1 cellular context compared by ENCODE assay signal in the genomic region with DNA sequence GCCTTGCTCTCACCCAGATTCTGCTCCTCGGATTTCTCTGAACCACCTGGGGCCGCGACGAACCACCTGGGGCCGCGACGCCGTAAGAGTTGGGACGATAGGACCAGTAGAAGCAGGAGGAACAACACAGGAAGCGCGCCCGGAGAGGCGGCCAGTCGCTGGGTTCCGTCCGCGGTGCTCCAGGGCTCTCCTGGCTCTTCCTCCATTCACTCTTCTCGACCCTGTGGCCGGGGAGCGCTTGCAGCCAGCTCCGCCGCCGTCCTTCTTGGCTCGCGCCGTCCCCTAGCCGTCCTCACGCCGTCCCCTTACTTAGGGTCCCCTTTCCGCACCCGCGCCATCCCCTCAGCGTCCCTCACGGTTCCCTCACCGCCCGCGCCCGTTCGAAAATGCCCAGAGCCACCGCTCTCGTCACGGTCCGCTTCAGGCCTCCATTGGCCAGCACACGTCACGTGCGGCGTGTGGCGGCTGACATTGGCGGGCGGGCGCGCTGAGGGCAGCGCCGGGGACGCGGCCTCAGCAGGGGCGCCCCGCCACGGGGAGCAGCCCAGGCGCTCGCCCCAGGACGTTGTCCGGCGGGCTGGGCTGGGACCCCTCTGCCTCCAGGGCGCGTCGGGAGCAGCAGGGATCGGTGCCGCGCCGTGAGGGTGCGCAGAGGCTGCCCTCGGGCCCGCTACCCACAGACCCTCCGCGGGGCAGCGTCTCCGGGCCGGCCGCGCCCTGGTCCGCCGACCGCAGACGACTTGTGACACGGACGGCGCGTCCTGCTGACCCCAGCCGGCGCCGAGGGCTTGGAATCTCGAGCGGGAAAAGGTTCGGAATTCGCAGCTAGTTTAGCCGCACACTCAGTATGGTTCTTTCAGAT.
TF ChIP-seq lines count a peak whose summit lies in the region.

No MANE protein-coding gene starts in this region.

TF ChIP-seq in K562, 482 proteins besides CTCF, POLR2A, EP300 and RAD21 (continued from another document and continues in another):
- TF ChIP-seq, protein P1, sequence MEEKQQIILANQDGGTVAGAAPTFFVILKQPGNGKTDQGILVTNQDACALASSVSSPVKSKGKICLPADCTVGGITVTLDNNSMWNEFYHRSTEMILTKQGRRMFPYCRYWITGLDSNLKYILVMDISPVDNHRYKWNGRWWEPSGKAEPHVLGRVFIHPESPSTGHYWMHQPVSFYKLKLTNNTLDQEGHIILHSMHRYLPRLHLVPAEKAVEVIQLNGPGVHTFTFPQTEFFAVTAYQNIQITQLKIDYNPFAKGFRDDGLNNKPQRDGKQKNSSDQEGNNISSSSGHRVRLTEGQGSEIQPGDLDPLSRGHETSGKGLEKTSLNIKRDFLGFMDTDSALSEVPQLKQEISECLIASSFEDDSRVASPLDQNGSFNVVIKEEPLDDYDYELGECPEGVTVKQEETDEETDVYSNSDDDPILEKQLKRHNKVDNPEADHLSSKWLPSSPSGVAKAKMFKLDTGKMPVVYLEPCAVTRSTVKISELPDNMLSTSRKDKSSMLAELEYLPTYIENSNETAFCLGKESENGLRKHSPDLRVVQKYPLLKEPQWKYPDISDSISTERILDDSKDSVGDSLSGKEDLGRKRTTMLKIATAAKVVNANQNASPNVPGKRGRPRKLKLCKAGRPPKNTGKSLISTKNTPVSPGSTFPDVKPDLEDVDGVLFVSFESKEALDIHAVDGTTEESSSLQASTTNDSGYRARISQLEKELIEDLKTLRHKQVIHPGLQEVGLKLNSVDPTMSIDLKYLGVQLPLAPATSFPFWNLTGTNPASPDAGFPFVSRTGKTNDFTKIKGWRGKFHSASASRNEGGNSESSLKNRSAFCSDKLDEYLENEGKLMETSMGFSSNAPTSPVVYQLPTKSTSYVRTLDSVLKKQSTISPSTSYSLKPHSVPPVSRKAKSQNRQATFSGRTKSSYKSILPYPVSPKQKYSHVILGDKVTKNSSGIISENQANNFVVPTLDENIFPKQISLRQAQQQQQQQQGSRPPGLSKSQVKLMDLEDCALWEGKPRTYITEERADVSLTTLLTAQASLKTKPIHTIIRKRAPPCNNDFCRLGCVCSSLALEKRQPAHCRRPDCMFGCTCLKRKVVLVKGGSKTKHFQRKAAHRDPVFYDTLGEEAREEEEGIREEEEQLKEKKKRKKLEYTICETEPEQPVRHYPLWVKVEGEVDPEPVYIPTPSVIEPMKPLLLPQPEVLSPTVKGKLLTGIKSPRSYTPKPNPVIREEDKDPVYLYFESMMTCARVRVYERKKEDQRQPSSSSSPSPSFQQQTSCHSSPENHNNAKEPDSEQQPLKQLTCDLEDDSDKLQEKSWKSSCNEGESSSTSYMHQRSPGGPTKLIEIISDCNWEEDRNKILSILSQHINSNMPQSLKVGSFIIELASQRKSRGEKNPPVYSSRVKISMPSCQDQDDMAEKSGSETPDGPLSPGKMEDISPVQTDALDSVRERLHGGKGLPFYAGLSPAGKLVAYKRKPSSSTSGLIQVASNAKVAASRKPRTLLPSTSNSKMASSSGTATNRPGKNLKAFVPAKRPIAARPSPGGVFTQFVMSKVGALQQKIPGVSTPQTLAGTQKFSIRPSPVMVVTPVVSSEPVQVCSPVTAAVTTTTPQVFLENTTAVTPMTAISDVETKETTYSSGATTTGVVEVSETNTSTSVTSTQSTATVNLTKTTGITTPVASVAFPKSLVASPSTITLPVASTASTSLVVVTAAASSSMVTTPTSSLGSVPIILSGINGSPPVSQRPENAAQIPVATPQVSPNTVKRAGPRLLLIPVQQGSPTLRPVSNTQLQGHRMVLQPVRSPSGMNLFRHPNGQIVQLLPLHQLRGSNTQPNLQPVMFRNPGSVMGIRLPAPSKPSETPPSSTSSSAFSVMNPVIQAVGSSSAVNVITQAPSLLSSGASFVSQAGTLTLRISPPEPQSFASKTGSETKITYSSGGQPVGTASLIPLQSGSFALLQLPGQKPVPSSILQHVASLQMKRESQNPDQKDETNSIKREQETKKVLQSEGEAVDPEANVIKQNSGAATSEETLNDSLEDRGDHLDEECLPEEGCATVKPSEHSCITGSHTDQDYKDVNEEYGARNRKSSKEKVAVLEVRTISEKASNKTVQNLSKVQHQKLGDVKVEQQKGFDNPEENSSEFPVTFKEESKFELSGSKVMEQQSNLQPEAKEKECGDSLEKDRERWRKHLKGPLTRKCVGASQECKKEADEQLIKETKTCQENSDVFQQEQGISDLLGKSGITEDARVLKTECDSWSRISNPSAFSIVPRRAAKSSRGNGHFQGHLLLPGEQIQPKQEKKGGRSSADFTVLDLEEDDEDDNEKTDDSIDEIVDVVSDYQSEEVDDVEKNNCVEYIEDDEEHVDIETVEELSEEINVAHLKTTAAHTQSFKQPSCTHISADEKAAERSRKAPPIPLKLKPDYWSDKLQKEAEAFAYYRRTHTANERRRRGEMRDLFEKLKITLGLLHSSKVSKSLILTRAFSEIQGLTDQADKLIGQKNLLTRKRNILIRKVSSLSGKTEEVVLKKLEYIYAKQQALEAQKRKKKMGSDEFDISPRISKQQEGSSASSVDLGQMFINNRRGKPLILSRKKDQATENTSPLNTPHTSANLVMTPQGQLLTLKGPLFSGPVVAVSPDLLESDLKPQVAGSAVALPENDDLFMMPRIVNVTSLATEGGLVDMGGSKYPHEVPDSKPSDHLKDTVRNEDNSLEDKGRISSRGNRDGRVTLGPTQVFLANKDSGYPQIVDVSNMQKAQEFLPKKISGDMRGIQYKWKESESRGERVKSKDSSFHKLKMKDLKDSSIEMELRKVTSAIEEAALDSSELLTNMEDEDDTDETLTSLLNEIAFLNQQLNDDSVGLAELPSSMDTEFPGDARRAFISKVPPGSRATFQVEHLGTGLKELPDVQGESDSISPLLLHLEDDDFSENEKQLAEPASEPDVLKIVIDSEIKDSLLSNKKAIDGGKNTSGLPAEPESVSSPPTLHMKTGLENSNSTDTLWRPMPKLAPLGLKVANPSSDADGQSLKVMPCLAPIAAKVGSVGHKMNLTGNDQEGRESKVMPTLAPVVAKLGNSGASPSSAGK (IDR thresholded peaks at IDR 0.05) = peak; percentile 86
- TF ChIP-seq ATF7 (IDR thresholded peaks at IDR 0.05) (peak; percentile 65; the same call in 1 of the 2 replicates), SMAD3 (CRISPR knock-in tag; conservative IDR thresholded peaks at IDR 0.05) (0 out of 2 replicates have a peak, but pooled peaks have one; percentile 31), PCBP1 (IDR thresholded peaks at IDR 0.05; ENCODE audit: low read depth, low read length, poor library complexity, severe bottlenecking) (peak; percentile 28), DIDO1 (tag; IDR thresholded peaks at IDR 0.05; ENCODE audit: low read depth) (no peak), SPI1 (IDR thresholded peaks at IDR 0.05; ENCODE audit: borderline replicate concordance, low read depth, low read length) (no peak), TCF3 (CRISPR knock-in tag; IDR thresholded peaks at IDR 0.05) (peak; percentile 49), ZNF239 (CRISPR knock-in tag; IDR thresholded peaks at IDR 0.05) (no peak), HSF4 (CRISPR knock-in tag; IDR thresholded peaks at IDR 0.05; ENCODE audit: borderline replicate concordance) (no peak), RHOXF2B (CRISPR knock-in tag; conservative IDR thresholded peaks at IDR 0.05) (no peak), RNF2 (IDR thresholded peaks at IDR 0.05) (no peak), GABPA (tag; conservative IDR thresholded peaks at IDR 0.05; ENCODE audit: low read depth) (0 out of 2 replicates have a peak, but pooled peaks have one; percentile 21), E2F3 (CRISPR knock-in tag; IDR thresholded peaks at IDR 0.05) (no peak), LEF1 (IDR thresholded peaks at IDR 0.05) (no peak), DMBX1 (CRISPR knock-in tag; IDR thresholded peaks at IDR 0.05; ENCODE audit: borderline replicate concordance) (no peak), CHD4 (IDR thresholded peaks at IDR 0.05; ENCODE audit: insufficient read depth, insufficient replicate concordance, low read depth, low read length, poor library complexity, severe bottlenecking) (no peak), KAT8 (IDR thresholded peaks at IDR 0.05; ENCODE audit: low read depth) (no peak), CHD2 (IDR thresholded peaks at IDR 0.05; ENCODE audit: low read depth, low read length) (peak; percentile 70), ZNF263 (CRISPR knock-in tag; IDR thresholded peaks at IDR 0.05; ENCODE audit: borderline replicate concordance) (peak; percentile 90), FOS (IDR thresholded peaks at IDR 0.05; ENCODE audit: extremely low read depth, insufficient read length) (peak; percentile 81), HNRNPLL (IDR thresholded peaks at IDR 0.05; ENCODE audit: low read depth, low read length, poor library complexity, severe bottlenecking) (peak; percentile 57), ZNF133 (CRISPR knock-in tag; IDR thresholded peaks at IDR 0.05) (no peak), ADNP (tag; IDR thresholded peaks at IDR 0.05) (no peak), EHMT2 (IDR thresholded peaks at IDR 0.05) (no peak), NFIX (CRISPR knock-in tag; IDR thresholded peaks at IDR 0.05; ENCODE audit: low read depth) (no peak), ZNF408 (CRISPR knock-in tag; IDR thresholded peaks at IDR 0.05; ENCODE audit: low read depth) (no peak), KDM1A (IDR thresholded peaks at IDR 0.05) (no peak), NCOA1 (IDR thresholded peaks at IDR 0.05; ENCODE audit: low read depth) (no peak)
- TF ChIP-seq, protein P2, sequence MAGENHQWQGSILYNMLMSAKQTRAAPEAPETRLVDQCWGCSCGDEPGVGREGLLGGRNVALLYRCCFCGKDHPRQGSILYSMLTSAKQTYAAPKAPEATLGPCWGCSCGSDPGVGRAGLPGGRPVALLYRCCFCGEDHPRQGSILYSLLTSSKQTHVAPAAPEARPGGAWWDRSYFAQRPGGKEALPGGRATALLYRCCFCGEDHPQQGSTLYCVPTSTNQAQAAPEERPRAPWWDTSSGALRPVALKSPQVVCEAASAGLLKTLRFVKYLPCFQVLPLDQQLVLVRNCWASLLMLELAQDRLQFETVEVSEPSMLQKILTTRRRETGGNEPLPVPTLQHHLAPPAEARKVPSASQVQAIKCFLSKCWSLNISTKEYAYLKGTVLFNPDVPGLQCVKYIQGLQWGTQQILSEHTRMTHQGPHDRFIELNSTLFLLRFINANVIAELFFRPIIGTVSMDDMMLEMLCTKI (IDR thresholded peaks at IDR 0.05; ENCODE audit: partially characterized antibody) = no peak
- TF ChIP-seq, protein P3, sequence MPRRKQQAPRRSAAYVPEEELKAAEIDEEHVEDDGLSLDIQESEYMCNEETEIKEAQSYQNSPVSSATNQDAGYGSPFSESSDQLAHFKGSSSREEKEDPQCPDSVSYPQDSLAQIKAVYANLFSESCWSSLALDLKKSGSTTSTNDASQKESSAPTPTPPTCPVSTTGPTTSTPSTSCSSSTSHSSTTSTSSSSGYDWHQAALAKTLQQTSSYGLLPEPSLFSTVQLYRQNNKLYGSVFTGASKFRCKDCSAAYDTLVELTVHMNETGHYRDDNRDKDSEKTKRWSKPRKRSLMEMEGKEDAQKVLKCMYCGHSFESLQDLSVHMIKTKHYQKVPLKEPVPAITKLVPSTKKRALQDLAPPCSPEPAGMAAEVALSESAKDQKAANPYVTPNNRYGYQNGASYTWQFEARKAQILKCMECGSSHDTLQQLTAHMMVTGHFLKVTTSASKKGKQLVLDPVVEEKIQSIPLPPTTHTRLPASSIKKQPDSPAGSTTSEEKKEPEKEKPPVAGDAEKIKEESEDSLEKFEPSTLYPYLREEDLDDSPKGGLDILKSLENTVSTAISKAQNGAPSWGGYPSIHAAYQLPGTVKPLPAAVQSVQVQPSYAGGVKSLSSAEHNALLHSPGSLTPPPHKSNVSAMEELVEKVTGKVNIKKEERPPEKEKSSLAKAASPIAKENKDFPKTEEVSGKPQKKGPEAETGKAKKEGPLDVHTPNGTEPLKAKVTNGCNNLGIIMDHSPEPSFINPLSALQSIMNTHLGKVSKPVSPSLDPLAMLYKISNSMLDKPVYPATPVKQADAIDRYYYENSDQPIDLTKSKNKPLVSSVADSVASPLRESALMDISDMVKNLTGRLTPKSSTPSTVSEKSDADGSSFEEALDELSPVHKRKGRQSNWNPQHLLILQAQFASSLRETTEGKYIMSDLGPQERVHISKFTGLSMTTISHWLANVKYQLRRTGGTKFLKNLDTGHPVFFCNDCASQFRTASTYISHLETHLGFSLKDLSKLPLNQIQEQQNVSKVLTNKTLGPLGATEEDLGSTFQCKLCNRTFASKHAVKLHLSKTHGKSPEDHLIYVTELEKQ (CRISPR knock-in tag; IDR thresholded peaks at IDR 0.05) = no peak
- TF ChIP-seq, protein P4, sequence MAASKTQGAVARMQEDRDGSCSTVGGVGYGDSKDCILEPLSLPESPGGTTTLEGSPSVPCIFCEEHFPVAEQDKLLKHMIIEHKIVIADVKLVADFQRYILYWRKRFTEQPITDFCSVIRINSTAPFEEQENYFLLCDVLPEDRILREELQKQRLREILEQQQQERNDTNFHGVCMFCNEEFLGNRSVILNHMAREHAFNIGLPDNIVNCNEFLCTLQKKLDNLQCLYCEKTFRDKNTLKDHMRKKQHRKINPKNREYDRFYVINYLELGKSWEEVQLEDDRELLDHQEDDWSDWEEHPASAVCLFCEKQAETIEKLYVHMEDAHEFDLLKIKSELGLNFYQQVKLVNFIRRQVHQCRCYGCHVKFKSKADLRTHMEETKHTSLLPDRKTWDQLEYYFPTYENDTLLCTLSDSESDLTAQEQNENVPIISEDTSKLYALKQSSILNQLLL (CRISPR knock-in tag; IDR thresholded peaks at IDR 0.05; ENCODE audit: borderline replicate concordance) = no peak
- TF ChIP-seq, protein P5, sequence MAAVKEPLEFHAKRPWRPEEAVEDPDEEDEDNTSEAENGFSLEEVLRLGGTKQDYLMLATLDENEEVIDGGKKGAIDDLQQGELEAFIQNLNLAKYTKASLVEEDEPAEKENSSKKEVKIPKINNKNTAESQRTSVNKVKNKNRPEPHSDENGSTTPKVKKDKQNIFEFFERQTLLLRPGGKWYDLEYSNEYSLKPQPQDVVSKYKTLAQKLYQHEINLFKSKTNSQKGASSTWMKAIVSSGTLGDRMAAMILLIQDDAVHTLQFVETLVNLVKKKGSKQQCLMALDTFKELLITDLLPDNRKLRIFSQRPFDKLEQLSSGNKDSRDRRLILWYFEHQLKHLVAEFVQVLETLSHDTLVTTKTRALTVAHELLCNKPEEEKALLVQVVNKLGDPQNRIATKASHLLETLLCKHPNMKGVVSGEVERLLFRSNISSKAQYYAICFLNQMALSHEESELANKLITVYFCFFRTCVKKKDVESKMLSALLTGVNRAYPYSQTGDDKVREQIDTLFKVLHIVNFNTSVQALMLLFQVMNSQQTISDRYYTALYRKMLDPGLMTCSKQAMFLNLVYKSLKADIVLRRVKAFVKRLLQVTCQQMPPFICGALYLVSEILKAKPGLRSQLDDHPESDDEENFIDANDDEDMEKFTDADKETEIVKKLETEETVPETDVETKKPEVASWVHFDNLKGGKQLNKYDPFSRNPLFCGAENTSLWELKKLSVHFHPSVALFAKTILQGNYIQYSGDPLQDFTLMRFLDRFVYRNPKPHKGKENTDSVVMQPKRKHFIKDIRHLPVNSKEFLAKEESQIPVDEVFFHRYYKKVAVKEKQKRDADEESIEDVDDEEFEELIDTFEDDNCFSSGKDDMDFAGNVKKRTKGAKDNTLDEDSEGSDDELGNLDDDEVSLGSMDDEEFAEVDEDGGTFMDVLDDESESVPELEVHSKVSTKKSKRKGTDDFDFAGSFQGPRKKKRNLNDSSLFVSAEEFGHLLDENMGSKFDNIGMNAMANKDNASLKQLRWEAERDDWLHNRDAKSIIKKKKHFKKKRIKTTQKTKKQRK (IDR thresholded peaks at IDR 0.05; ENCODE audit: borderline replicate concordance, low read depth, low read length) = no peak
- TF ChIP-seq, protein P6, sequence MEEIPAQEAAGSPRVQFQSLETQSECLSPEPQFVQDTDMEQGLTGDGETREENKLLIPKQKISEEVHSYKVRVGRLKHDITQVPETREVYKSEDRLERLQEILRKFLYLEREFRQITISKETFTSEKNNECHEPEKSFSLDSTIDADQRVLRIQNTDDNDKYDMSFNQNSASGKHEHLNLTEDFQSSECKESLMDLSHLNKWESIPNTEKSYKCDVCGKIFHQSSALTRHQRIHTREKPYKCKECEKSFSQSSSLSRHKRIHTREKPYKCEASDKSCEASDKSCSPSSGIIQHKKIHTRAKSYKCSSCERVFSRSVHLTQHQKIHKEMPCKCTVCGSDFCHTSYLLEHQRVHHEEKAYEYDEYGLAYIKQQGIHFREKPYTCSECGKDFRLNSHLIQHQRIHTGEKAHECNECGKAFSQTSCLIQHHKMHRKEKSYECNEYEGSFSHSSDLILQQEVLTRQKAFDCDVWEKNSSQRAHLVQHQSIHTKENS (CRISPR knock-in tag; IDR thresholded peaks at IDR 0.05) = no peak
